11 cellular contexts compared by ENCODE assay signal in genomic region chr4:75844151-75844662, GRCh38. TPM values are rescaled to one million over a fixed set of nuclear protein-coding genes. Genes with fewer than 3 reads are reported as not detected.
DNase-seq lines count a peak whose midpoint lies in the region; ATAC-seq, FAIRE-seq and TF ChIP-seq lines count a peak whose summit lies in the region.
"Had no signal": no experiment of that assay in that cellular context is flagged by ENCODE, and none has a peak within 500 bp of the region (broad histone marks: within the 10 kb centered on the region; RNA-seq: fewer than 3 reads in every experiment).

No MANE protein-coding gene starts in this region.

- POLR2A ChIA-PET in H1 (lab: Charles Lee; ENCODE audit: partially characterized antibody) = interaction anchor here (0.7 kb wide), 1 partner anchor 133 kb away, joined by 3 read pairs; no protein-coding TSS in a partner anchor

- H2BK120ac ChIP-seq in H1 (replicated peaks; ENCODE audit: low read depth, low read length) (no peak overlapping the region), H9 (ENCODE audit: low read depth, low read length, poor library complexity, severe bottlenecking) (no peak overlapping the region)

- H3K4me3 Mint-ChIP-seq in nephron (no peak overlapping the region), H9 (no peak overlapping the region)
- H3K4me3 Mint-ChIP-seq: activated T-cell treated with anti-CD3 and anti-CD28 coated beads, Interleukin-2, amount 50 U/mL, for 4 hours had no signal

- no peak overlapping the region for H4K5ac ChIP-seq in H1 (ENCODE audit: insufficient read length, low read depth, low read length)
- no peak overlapping the region for H4K5ac ChIP-seq in H9 (ENCODE audit: insufficient read length, low read depth, low read length)

- H3K4ac ChIP-seq in H1 (replicated peaks; ENCODE audit: insufficient read length, low read depth, low read length) (no peak overlapping the region), H9 (ENCODE audit: low read depth, low read length) (no peak overlapping the region)

- H3K23ac ChIP-seq in H1 (ENCODE audit: insufficient read length) = no peak overlapping the region
- H3K23ac ChIP-seq in H9 (ENCODE audit: insufficient read length, low read depth, low read length) = no peak overlapping the region

- H3K23me2 ChIP-seq in H1 (ENCODE audit: low read depth, low read length) (no peaks in the 10 kb centered on the region), H9 (ENCODE audit: insufficient read length, low read depth, low read length, poor library complexity, severe bottlenecking) (no peaks in the 10 kb centered on the region)

- H4K20me1 ChIP-seq in H1 (replicated peaks in 1 of 2; ENCODE audit: control insufficient read depth in 1 of 2, insufficient read depth in 2 of 2, low read length in 2 of 2) (no peaks in the 10 kb centered on the region), H9 (ENCODE audit: control insufficient read depth, insufficient read depth, insufficient read length) (no peaks in the 10 kb centered on the region)

- H3T11ph ChIP-seq in H9 (ENCODE audit: low read length) = no peak overlapping the region

- H3K9me3 Mint-ChIP-seq in nephron (no peaks in the 10 kb centered on the region), H9 (no peaks in the 10 kb centered on the region)
- H3K9me3 Mint-ChIP-seq: activated T-cell treated with anti-CD3 and anti-CD28 coated beads, Interleukin-2, amount 50 U/mL, for 4 hours had no signal

- H3K36me3 Mint-ChIP-seq in nephron (ENCODE audit: low read depth) (no peaks in the 10 kb centered on the region), H9 (ENCODE audit: insufficient read depth in 1 of 3, low read depth in 3 of 3) (no peaks in the 10 kb centered on the region)

- no peak for FAIRE-seq in H1 (lab: Jason Lieb, UNC)

- H2AK5ac ChIP-seq in H1 (ENCODE audit: low read depth, low read length) (no peak overlapping the region), H9 (ENCODE audit: insufficient read length, low read length) (no peak overlapping the region)

- in situ Hi-C loops in ACHN (cut with HindIII; ENCODE audit: low pct_ligation_motif_present, low pct_unique_long_range_greater_than_20kb, low sequenced_read_pairs) = no loop called here

- H3K36me3 ChIP-seq in H1 (ENCODE audit: control insufficient read depth in 2 of 4, insufficient read depth in 4 of 4, low read length in 3 of 4) = no peaks in the 10 kb centered on the region

- H3K18ac ChIP-seq in H1 (ENCODE audit: extremely low read depth, low read length) (no peak overlapping the region), H9 (ENCODE audit: insufficient read length, low read depth, low read length) (no peak overlapping the region)

- H3K56ac ChIP-seq in H1 (replicated peaks; ENCODE audit: insufficient read length, low read depth, low read length) (no peak overlapping the region), H9 (ENCODE audit: insufficient read length, low read depth, low read length) (no peak overlapping the region)

- TF ChIP-seq CTCF in H1 (IDR thresholded peaks at IDR 0.05; ENCODE audit: control extremely low read depth in 1 of 3, insufficient read depth in 1 of 3, low read depth in 1 of 3, low read length in 3 of 3) (no peak), nephron (IDR thresholded peaks at IDR 0.05; ENCODE audit: unreplicated experiment in 3 of 3) (no peak), GM20000 (IDR thresholded peaks at IDR 0.05; ENCODE audit: extremely low read depth, missing control alignments) (no peak), H9 (conservative IDR thresholded peaks at IDR 0.05) (no peak)

- H3K9ac ChIP-seq in H1 (replicated peaks in 1 of 4; ENCODE audit: extremely low read depth in 1 of 4, low read depth in 3 of 4, low read length in 3 of 4) (no peak overlapping the region), H9 (ENCODE audit: extremely low read depth, insufficient read length, low read length) (no peak overlapping the region)

- H3K9me3 ChIP-seq in H1 (ENCODE audit: insufficient read depth in 2 of 2, low read depth in 1 of 2, low read length in 1 of 2) = no peaks in the 10 kb centered on the region
- no peaks in the 10 kb centered on the region for H3K9me3 ChIP-seq in H9 (ENCODE audit: control insufficient read depth, low read depth, low read length)

- H3K4me1 Mint-ChIP-seq in nephron (peaks cover 23% of the 10 kb centered on the region), H9 (peaks cover 14 to 18% of the 10 kb centered on the region in 2 experiments)

- H3K79me2 ChIP-seq in H1 (ENCODE audit: control insufficient read depth in 1 of 2, insufficient read depth in 2 of 2, low read length in 2 of 2) (no peaks in the 10 kb centered on the region), H9 (ENCODE audit: insufficient read depth, low read length) (no peaks in the 10 kb centered on the region)

- no peak for TF ChIP-seq EP300 in H1 (IDR thresholded peaks at IDR 0.05; ENCODE audit: borderline replicate concordance in 1 of 2, low read depth in 2 of 2, low read length in 2 of 2)

- H3K27me3 Mint-ChIP-seq in nephron (ENCODE audit: low read depth) (no peaks in the 10 kb centered on the region), H9 (ENCODE audit: low read depth) (no peaks in the 10 kb centered on the region)

- H3K4me3 ChIP-seq in H1 (ENCODE audit: extremely low read depth in 1 of 4, insufficient read depth in 2 of 4, low read depth in 3 of 4, low read length in 4 of 4) = no peak overlapping the region

- H2BK5ac ChIP-seq in H1 (ENCODE audit: low read depth, low read length) (no peak overlapping the region), H9 (ENCODE audit: insufficient read length, low read length) (no peak overlapping the region)

- H2BK20ac ChIP-seq in H1 (ENCODE audit: low read length) = no peak overlapping the region
- no peak overlapping the region for H2BK20ac ChIP-seq in H9 (ENCODE audit: low read depth, low read length, poor library complexity, severe bottlenecking)

- H4K91ac ChIP-seq in H1 (replicated peaks; ENCODE audit: insufficient read length, low read length) (no peak overlapping the region), H9 (ENCODE audit: insufficient read length, low read depth, low read length) (no peak overlapping the region)

- no peak for TF ChIP-seq POLR2A in H1 (IDR thresholded peaks at IDR 0.05; ENCODE audit: control extremely low read depth in 1 of 2, low read depth in 2 of 2, low read length in 2 of 2)

- H3K27ac ChIP-seq in H1 (ENCODE audit: low read depth, low read length) (no peak overlapping the region), H9 (ENCODE audit: insufficient read length, low read depth, low read length) (no peak overlapping the region)

- CTCF ChIA-PET in H1 (lab: Charles Lee; ENCODE audit: partially characterized antibody) = interaction anchor here (1.1 kb wide), 1 partner anchor 9 kb away, joined by 3 read pairs; no protein-coding TSS in a partner anchor

- H3K4me2 ChIP-seq in H1 (ENCODE audit: insufficient read depth in 1 of 2, low read depth in 2 of 2, low read length in 2 of 2) (no peak overlapping the region), H9 (ENCODE audit: insufficient read depth, insufficient read length, low read length) (no peak overlapping the region)

- H4K8ac ChIP-seq in H1 (ENCODE audit: extremely low read depth, insufficient read depth, low read length) = no peak overlapping the region
- no peak overlapping the region for H4K8ac ChIP-seq in H9 (replicated peaks; ENCODE audit: insufficient read length, low read depth, low read length)

- 87% methylated on average over 3 of the region's 3 CpGs; no CpG with 5 or more reads in 1 of the 2 experiments for WGBS in H1 (ENCODE audit: extremely low coverage in 1 of 2, insufficient coverage in 1 of 2, insufficient read length in 1 of 2, insufficient replicate concordance in 2 of 2, low coverage in 1 of 2, low lambda C conversion rate in 2 of 2, missing lambda C conversion rate in 1 of 2), 2 experiments
- no CpG with 5 or more reads among the region's 3 CpGs for WGBS in H9 (ENCODE audit: extremely low coverage, insufficient read length, low lambda C conversion rate)

- H2AFZ ChIP-seq in H1 (ENCODE audit: low read length) (0 out of 2 replicates have a peak overlapping the region, but pooled peaks have one; percentile 33), H9 (ENCODE audit: low read length) (no peak overlapping the region)

- no peak for ATAC-seq in GM21619 (IDR thresholded peaks at IDR 0.05; ENCODE audit: unreplicated experiment)
- ATAC-seq: activated T-cell treated with anti-CD3 and anti-CD28 coated beads, Interleukin-2, amount 50 U/mL, for 4 hours had no signal

- no peak overlapping the region for H2BK12ac ChIP-seq in H1 (ENCODE audit: low read depth, low read length)
- no peak overlapping the region for H2BK12ac ChIP-seq in H9 (ENCODE audit: insufficient read length, low read depth, low read length)

- peaks cover 0 to 2% (median 0%) of the 10 kb centered on the region in 4 experiments; a peak in 1 of 7 replicates for H3K27me3 ChIP-seq in H1 (replicated peaks in 1 of 4; ENCODE audit: control insufficient read depth in 3 of 4, extremely low read depth in 1 of 4, insufficient read depth in 3 of 4, low read length in 3 of 4)
- no peaks in the 10 kb centered on the region for H3K27me3 ChIP-seq in H9 (ENCODE audit: insufficient read depth, low read length)

- H3K14ac ChIP-seq in H1 (ENCODE audit: insufficient read length) = no peak overlapping the region
- H3K14ac ChIP-seq in H9 (ENCODE audit: insufficient read depth, low read length) = no peak overlapping the region

- TF ChIP-seq RAD21 in H1 (IDR thresholded peaks at IDR 0.05 in 1 of 2, conservative IDR thresholded peaks at IDR 0.05 in 1 of 2; ENCODE audit: low read depth in 2 of 2, low read length in 2 of 2) = no peak

- H2BK15ac ChIP-seq in H1 (ENCODE audit: low read length) (no peak overlapping the region), H9 (ENCODE audit: low read depth, low read length) (no peak overlapping the region)

- peak overlapping the region in 2 of 3 experiments; percentile 87 to 90 for H3K27ac Mint-ChIP-seq in nephron
- H3K27ac Mint-ChIP-seq in H9 = no peak overlapping the region

- H3K79me1 ChIP-seq in H1 (ENCODE audit: low read depth, low read length) = no peaks in the 10 kb centered on the region
- H3K79me1 ChIP-seq in H9 (ENCODE audit: insufficient read depth, low read depth, low read length, poor library complexity, severe bottlenecking) = no peaks in the 10 kb centered on the region

- peaks cover 0 to 8% (median 4%) of the 10 kb centered on the region in 4 experiments; a peak in 3 of 7 replicates for H3K4me1 ChIP-seq in H1 (replicated peaks in 1 of 4; ENCODE audit: control insufficient read depth in 3 of 4, insufficient read depth in 4 of 4, low read length in 3 of 4)
- H3K4me1 ChIP-seq in H9 (ENCODE audit: insufficient read depth, low read length) = peaks cover 7% of the 10 kb centered on the region; the same call in 1 of the 2 replicates

- peak; percentile 25 for DNase-seq in ACHN
- peak; percentile 64 for DNase-seq in HT1080 (ENCODE audit: low read depth)
- no peak for DNase-seq in H1 (ENCODE audit: low read depth in 1 of 2, low spot score in 2 of 2)
- no peak for DNase-seq in activated CD4-positive, alpha-beta T cell treated with anti-CD3 and anti-CD28 coated beads for 1 hour
- no peak for DNase-seq in GM20000 (ENCODE audit: low spot score)
- no peak for DNase-seq in H9
- DNase-seq: activated T-cell treated with anti-CD3 and anti-CD28 coated beads, Interleukin-2, amount 50 U/mL, for 4 hours; KG1; NCI-H526 had no signal

RNA-seq across cellular contexts. Expression of gene PPEF2, which starts 58.0 kb away (rescaled TPM):
- not detected in 2 replicates for total RNA-seq in HT1080 (2014; rRNA removed; shearing (Covaris generic))
- polyA plus RNA-seq in HT1080 (2015; cell fraction: cytosol; rRNA removed) = not detected in 2 replicates
- 0.06 TPM in 1 of 2 replicates, not detected in the other for polyA plus RNA-seq in HT1080 (2015; cell fraction: nucleus; rRNA removed)
- not detected in 2 replicates for total RNA-seq in H1 (2021; fragmentation: NEBNext Ultra II Directional; extraction: Animal tissue kit (Norgen Biotek cat#: 25700))
- 0.03 TPM in 1 of 2 replicates, not detected in the other for polyA plus RNA-seq in H1 (2011; rRNA removed)
- 0.10 TPM for polyA plus RNA-seq in H1 (2011; cell fraction: cytosol; rRNA removed)
- 0.13 TPM for polyA plus RNA-seq in H1 (2011; cell fraction: nucleus; rRNA removed)
- polyA plus RNA-seq in H1 (2012, experiment 1 of 2) = not detected in 4 replicates
- not detected for polyA plus RNA-seq in H1 (2012, experiment 2 of 2)
- polyA plus RNA-seq in H1 (2013, experiment 1 of 2) = 0.02 TPM
- 0.02 TPM for polyA plus RNA-seq in H1 (2013, experiment 2 of 2)
- not detected in 2 replicates for polyA minus RNA-seq in H1 (2011; rRNA and poly(A)+ RNA removed)
- not detected for polyA minus RNA-seq in H1 (2011; cell fraction: cytosol; rRNA and poly(A)+ RNA removed)
- not detected for polyA minus RNA-seq in H1 (2011; cell fraction: nucleus; rRNA and poly(A)+ RNA removed)
- total RNA-seq in H9 (2021) = not detected in 2 replicates
- total RNA-seq: activated T-cell treated with anti-CD3 and anti-CD28 coated beads, Interleukin-2, amount 50 U/mL, for 4 hours had no signal

Comparison
In these comparisons a context has a peak if more than half of its experiments do, and no peak if none do; other contexts are left out.
1. DNase-seq: peak in ACHN (single experiment) and HT1080 (single experiment); none in H1 (0 of 2), activated CD4-positive, alpha-beta T cell treated with anti-CD3 and anti-CD28 coated beads for 1 hour (single experiment), GM20000 (single experiment) and H9 (single experiment).
2. H3K27ac Mint-ChIP-seq: peak in nephron (2 of 3); none in H9 (0 of 3).